In genomic region chr22:49566141-49566541, GRCh38 we compare ENCODE assay signal across 19 cellular contexts.
A peak's percentile ranks its signal among the peaks of the same experiment; 100 is the strongest.
DNase-seq lines count a peak whose midpoint lies in the region; ATAC-seq, FAIRE-seq and TF ChIP-seq lines count a peak whose summit lies in the region.
"Had no signal": no experiment of that assay in that cellular context is flagged by ENCODE, and none has a peak within 500 bp of the region (broad histone marks: within the 10 kb centered on the region; RNA-seq: fewer than 3 reads in every experiment).

No MANE protein-coding gene starts in this region.

- no peak for ATAC-seq in activated T-cell treated with anti-CD3 and anti-CD28 coated beads, Interleukin-2, amount 50 U/mL, for 4 hours
- ATAC-seq in foreskin keratinocyte (no peak), HG03025 (IDR thresholded peaks at IDR 0.05; ENCODE audit: low FRiP score, unreplicated experiment) (no peak)

- H3K4me2 ChIP-seq in osteoblast (ENCODE audit: insufficient read depth, low read length) = no peak overlapping the region

- H3K9me3 Mint-ChIP-seq in activated T-cell treated with anti-CD3 and anti-CD28 coated beads, Interleukin-2, amount 50 U/mL, for 4 hours = peaks cover 3% of the 10 kb centered on the region
- H3K9me3 Mint-ChIP-seq: CD4-positive, alpha-beta memory T cell had no signal

- no peaks in the 10 kb centered on the region for H3K27me3 Mint-ChIP-seq in activated T-cell treated with anti-CD3 and anti-CD28 coated beads, Interleukin-2, amount 50 U/mL, for 4 hours (ENCODE audit: low read depth)
- H3K27me3 Mint-ChIP-seq: CD4-positive, alpha-beta memory T cell had no signal

- H3K9ac ChIP-seq in kidney (ENCODE audit: low read length in 2 of 2) = no peak overlapping the region

- no peak for TF ChIP-seq CTCF in kidney (IDR thresholded peaks at IDR 0.05; ENCODE audit: borderline replicate concordance, extremely low read depth, insufficient read depth)
- no peak for TF ChIP-seq CTCF in osteoblast (IDR thresholded peaks at IDR 0.05; ENCODE audit: extremely low read depth, low read depth, low read length)
- no peak for TF ChIP-seq CTCF in foreskin keratinocyte (conservative IDR thresholded peaks at IDR 0.05)

- H3K4me3 ChIP-seq in H7 (ENCODE audit: insufficient read depth, low read depth, low read length) (no peak overlapping the region), kidney (ENCODE audit: low read length in 2 of 2) (no peak overlapping the region), osteoblast (ENCODE audit: insufficient read depth, low read length) (no peak overlapping the region)

- no peaks in the 10 kb centered on the region for H3K79me2 ChIP-seq in osteoblast (ENCODE audit: insufficient read depth, low read length)

- no peaks in the 10 kb centered on the region for H3K27me3 ChIP-seq in H7 (ENCODE audit: control insufficient read depth, insufficient read depth, low read length)
- H3K27me3 ChIP-seq in osteoblast (ENCODE audit: insufficient read depth, low read length) = no peaks in the 10 kb centered on the region
- H3K27me3 ChIP-seq in foreskin keratinocyte = no peaks in the 10 kb centered on the region

- H4K20me1 ChIP-seq in osteoblast (ENCODE audit: insufficient read depth, low read length) = no peaks in the 10 kb centered on the region

- intact Hi-C loops in kidney (cut with DNase I) = no loop called here

- H3K36me3 Mint-ChIP-seq in activated T-cell treated with anti-CD3 and anti-CD28 coated beads, Interleukin-2, amount 50 U/mL, for 4 hours (ENCODE audit: insufficient read depth) = peaks cover 6% of the 10 kb centered on the region

- H3K4me1 Mint-ChIP-seq in activated T-cell treated with anti-CD3 and anti-CD28 coated beads, Interleukin-2, amount 50 U/mL, for 4 hours (ENCODE audit: low read depth) = no peaks in the 10 kb centered on the region
- H3K4me1 Mint-ChIP-seq: CD4-positive, alpha-beta memory T cell had no signal

- FAIRE-seq in kidney (lab: Jason Lieb, UNC) = no peak

- H3K27ac ChIP-seq in kidney (ENCODE audit: low read depth in 2 of 2, low read length in 2 of 2) (no peak overlapping the region), osteoblast (ENCODE audit: low read depth, low read length) (no peak overlapping the region), foreskin keratinocyte (no peak overlapping the region)
- H3K27ac ChIP-seq: 22Rv1 had no signal

- H3K36me3 ChIP-seq in H7 (replicated peaks; ENCODE audit: control insufficient read depth, insufficient read depth, low read length) (no peaks in the 10 kb centered on the region), kidney (ENCODE audit: control insufficient read depth in 1 of 2, insufficient read depth in 2 of 2, low read length in 2 of 2) (no peaks in the 10 kb centered on the region), osteoblast (ENCODE audit: insufficient read depth, low read length) (no peaks in the 10 kb centered on the region)

- DNase-seq in activated T-cell treated with anti-CD3 and anti-CD28 coated beads, Interleukin-2, amount 50 U/mL, for 1 hour = peak; percentile 2
- DNase-seq in activated T-cell treated with anti-CD3 and anti-CD28 coated beads, Interleukin-2, amount 50 U/mL, for 4 hours = no peak
- peak; percentile 34 for DNase-seq in H7
- DNase-seq in kidney = peak; percentile 37
- peak; percentile 55 for DNase-seq in osteoblast (ENCODE audit: insufficient read length, low spot score, missing footprints)
- DNase-seq in foreskin keratinocyte = no peak
- DNase-seq in DMS53 (lab: John Stamatoyannopoulos, UW) = no peak
- DNase-seq: CD4-positive, alpha-beta memory T cell; DMS79; HCEC 1CT; KBM-7; MV-4-11; NCI-H1436; NCI-H2029; NCI-H2171; NCI-H446; NCI-H748 treated with DMSO at 0.1 percent for 48 hours had no signal

- H3K9me3 ChIP-seq in kidney (ENCODE audit: control insufficient read depth in 1 of 2, low read length in 2 of 2) (no peaks in the 10 kb centered on the region), osteoblast (ENCODE audit: low read depth, low read length) (peaks cover 7% of the 10 kb centered on the region)

- H3K4me3 Mint-ChIP-seq in activated T-cell treated with anti-CD3 and anti-CD28 coated beads, Interleukin-2, amount 50 U/mL, for 4 hours = no peak overlapping the region
- H3K4me3 Mint-ChIP-seq: CD4-positive, alpha-beta memory T cell had no signal

- H3K4me1 ChIP-seq in kidney (ENCODE audit: control insufficient read depth in 1 of 2, insufficient read depth in 1 of 2, low read depth in 1 of 2, low read length in 2 of 2) (no peaks in the 10 kb centered on the region), osteoblast (ENCODE audit: insufficient read depth, low read length) (no peaks in the 10 kb centered on the region), foreskin keratinocyte (no peaks in the 10 kb centered on the region)

- no peak overlapping the region for H2AFZ ChIP-seq in osteoblast (ENCODE audit: low read length)

Comparison
In these comparisons a context has a peak if more than half of its experiments do, and no peak if none do; other contexts are left out.
1. DNase-seq: peak in activated T-cell treated with anti-CD3 and anti-CD28 coated beads, Interleukin-2, amount 50 U/mL, for 1 hour (single experiment), H7 (single experiment), kidney (single experiment) and osteoblast (single experiment); none in activated T-cell treated with anti-CD3 and anti-CD28 coated beads, Interleukin-2, amount 50 U/mL, for 4 hours (single experiment), foreskin keratinocyte (0 of 2) and DMS53 (single experiment).